14 cellular contexts compared by ENCODE assay signal in genomic region chr2:36854241-36854640, GRCh38.
DNase-seq lines count a peak whose midpoint lies in the region; ATAC-seq, FAIRE-seq and TF ChIP-seq lines count a peak whose summit lies in the region.
"Had no signal": no experiment of that assay in that cellular context is flagged by ENCODE, and none has a peak within 500 bp of the region (broad histone marks: within the 10 kb centered on the region; RNA-seq: fewer than 3 reads in every experiment).

No MANE protein-coding gene starts in this region.

- no peak overlapping the region for H2BK20ac ChIP-seq in H9 (ENCODE audit: low read depth, low read length, poor library complexity, severe bottlenecking)

- no peak overlapping the region for H3K18ac ChIP-seq in H9 (ENCODE audit: insufficient read length, low read depth, low read length)

- H2AK5ac ChIP-seq in H9 (ENCODE audit: insufficient read length, low read length), result no peak overlapping the region

- no peak overlapping the region for H3T11ph ChIP-seq in H9 (ENCODE audit: low read length)

- H3K4me1 ChIP-seq in A549 (peaks cover 11% of the 10 kb centered on the region), H9 (ENCODE audit: insufficient read depth, low read length) (no peaks in the 10 kb centered on the region), endodermal cell (ENCODE audit: control insufficient read depth, insufficient read depth, low read length) (peaks cover 3% of the 10 kb centered on the region), Karpas-422 (ENCODE audit: low read length) (no peaks in the 10 kb centered on the region)
- H3K4me1 ChIP-seq: BLaER1 treated with 17β-estradiol and CSF1 and Interleukin-3, amounts not matched to agents 10 nM and 100 nM had no signal

- CTCF ChIA-PET in A549 (lab: Yijun Ruan, JAX), result interaction anchor here (0.7 to 2.4 kb wide), 3 partner anchors 9 to 15 kb away, joined by 3 to 12 read pairs (median 5); no protein-coding TSS in a partner anchor

- DNase-seq in A549 (ENCODE audit: low read depth in 1 of 2, low spot score in 1 of 2) (no peak), H9 (no peak), endodermal cell (no peak), memory B cell (ENCODE audit: low spot score in 2 of 2) (no peak), Karpas-422 (no peak), glutamatergic neuron (no peak)
- DNase-seq: 8988T; ACHN; CD4-positive, CD25-positive, alpha-beta regulatory T cell; DMS79 had no signal

- H4K91ac ChIP-seq in H9 (ENCODE audit: insufficient read length, low read depth, low read length), result no peak overlapping the region

- TF ChIP-seq RAD21 in A549 (conservative IDR thresholded peaks at IDR 0.05 in 1 of 2, IDR thresholded peaks at IDR 0.05 in 1 of 2), result no peak

- H3K9me3 Mint-ChIP-seq in H9, result no peaks in the 10 kb centered on the region
- no peaks in the 10 kb centered on the region for H3K9me3 Mint-ChIP-seq in endodermal cell
- no peaks in the 10 kb centered on the region for H3K9me3 Mint-ChIP-seq in memory B cell
- H3K9me3 Mint-ChIP-seq in glutamatergic neuron (ENCODE audit: unreplicated experiment), result no peaks in the 10 kb centered on the region
- H3K9me3 Mint-ChIP-seq: CD4-positive, CD25-positive, alpha-beta regulatory T cell had no signal

- H3K27me3 Mint-ChIP-seq in H9 (ENCODE audit: low read depth) (no peaks in the 10 kb centered on the region), endodermal cell (ENCODE audit: insufficient read depth) (no peaks in the 10 kb centered on the region), memory B cell (no peaks in the 10 kb centered on the region), glutamatergic neuron (ENCODE audit: unreplicated experiment) (no peaks in the 10 kb centered on the region)
- H3K27me3 Mint-ChIP-seq: CD4-positive, CD25-positive, alpha-beta regulatory T cell had no signal

- no peak overlapping the region for H3K56ac ChIP-seq in H9 (ENCODE audit: insufficient read length, low read depth, low read length)

- H3K4me3 ChIP-seq in A549, result no peak overlapping the region
- peak overlapping the region; percentile 11 for H3K4me3 ChIP-seq in endodermal cell (ENCODE audit: low read length)
- H3K4me3 ChIP-seq in Karpas-422 (ENCODE audit: low read length), result no peak overlapping the region
- H3K4me3 ChIP-seq: BLaER1 treated with 17β-estradiol and CSF1 and Interleukin-3, amounts not matched to agents 10 nM and 100 nM; GM12878 had no signal

- TF ChIP-seq POLR2A in A549 (IDR thresholded peaks at IDR 0.05; ENCODE audit: low read length), result no peak

- H3K23ac ChIP-seq in H9 (ENCODE audit: insufficient read length, low read depth, low read length), result no peak overlapping the region

- peak overlapping the region in 2 of 3 experiments; percentile 9 to 21; a peak in 1 of 7 replicates for H3K27ac Mint-ChIP-seq in H9
- H3K27ac Mint-ChIP-seq in endodermal cell, result peak overlapping the region; percentile 0
- H3K27ac Mint-ChIP-seq in memory B cell, result peak overlapping the region; percentile 60
- no peak overlapping the region for H3K27ac Mint-ChIP-seq in glutamatergic neuron (ENCODE audit: unreplicated experiment)

- POLR2A ChIA-PET in A549 (lab: Yijun Ruan, JAX), result no interaction called here

- no peak overlapping the region for H3K4ac ChIP-seq in H9 (ENCODE audit: low read depth, low read length)

- H2AFZ ChIP-seq in H9 (ENCODE audit: low read length) (no peak overlapping the region), Karpas-422 (ENCODE audit: low read length) (no peak overlapping the region)

- H3K27me3 ChIP-seq in H9 (ENCODE audit: insufficient read depth, low read length) (no peaks in the 10 kb centered on the region), endodermal cell (ENCODE audit: control insufficient read depth, insufficient read depth, low read length, poor library complexity, severe bottlenecking) (no peaks in the 10 kb centered on the region), Karpas-422 (ENCODE audit: low read length) (no peaks in the 10 kb centered on the region)
- H3K27me3 ChIP-seq: BLaER1 treated with 17β-estradiol and CSF1 and Interleukin-3, amounts not matched to agents 10 nM and 100 nM had no signal

- H3K4me2 ChIP-seq in A549 (no peak overlapping the region), H9 (ENCODE audit: insufficient read depth, insufficient read length, low read length) (no peak overlapping the region), Karpas-422 (ENCODE audit: low read depth, low read length, poor library complexity, severe bottlenecking) (no peak overlapping the region)
- H3K4me2 ChIP-seq: BLaER1 treated with 17β-estradiol and CSF1 and Interleukin-3, amounts not matched to agents 10 nM and 100 nM; KMS-11 had no signal

- H3K27ac ChIP-seq in A549 (no peak overlapping the region), H9 (ENCODE audit: insufficient read length, low read depth, low read length) (no peak overlapping the region), endodermal cell (ENCODE audit: low read depth, low read length) (no peak overlapping the region), Karpas-422 (ENCODE audit: low read length) (no peak overlapping the region)
- H3K27ac ChIP-seq: BLaER1 treated with 17β-estradiol and CSF1 and Interleukin-3, amounts not matched to agents 10 nM and 100 nM; KMS-11 had no signal

- H4K5ac ChIP-seq in H9 (ENCODE audit: insufficient read length, low read depth, low read length), result no peak overlapping the region

- 90% methylated on average over 2 of the region's 2 CpGs for WGBS in A549 (ENCODE audit: missing lambda C conversion rate)
- WGBS in H9 (ENCODE audit: extremely low coverage, insufficient read length, low lambda C conversion rate), result no CpG with 5 or more reads among the region's 2 CpGs
- WGBS in endodermal cell (ENCODE audit: insufficient coverage in 1 of 2, insufficient read length in 1 of 2), 2 experiments, result 88 to 100% methylated on average over 2 of the region's 2 CpGs

- H2BK120ac ChIP-seq in H9 (ENCODE audit: low read depth, low read length, poor library complexity, severe bottlenecking), result no peak overlapping the region

- no peaks in the 10 kb centered on the region for H3K79me1 ChIP-seq in H9 (ENCODE audit: insufficient read depth, low read depth, low read length, poor library complexity, severe bottlenecking)

- TF ChIP-seq EP300 in A549 (IDR thresholded peaks at IDR 0.05), result no peak

- no peaks in the 10 kb centered on the region for H3K9me2 ChIP-seq in Karpas-422 (replicated peaks; ENCODE audit: insufficient read depth, low read length)

- ATAC-seq in A549, result no peak
- ATAC-seq in memory B cell (ENCODE audit: low read depth), result no peak
- no peak for ATAC-seq in GM21737 (IDR thresholded peaks at IDR 0.05; ENCODE audit: unreplicated experiment)
- ATAC-seq: GM12878 had no signal

- H4K8ac ChIP-seq in H9 (replicated peaks; ENCODE audit: insufficient read length, low read depth, low read length), result no peak overlapping the region

- no peaks in the 10 kb centered on the region for H3K79me2 ChIP-seq in H9 (ENCODE audit: insufficient read depth, low read length)
- H3K79me2 ChIP-seq in Karpas-422 (ENCODE audit: low read length), result peaks cover 7% of the 10 kb centered on the region; the same call in 1 of the 2 replicates

- H3K9me3 ChIP-seq in A549 (no peaks in the 10 kb centered on the region), H9 (ENCODE audit: control insufficient read depth, low read depth, low read length) (no peaks in the 10 kb centered on the region), endodermal cell (ENCODE audit: control insufficient read depth, low read length) (peaks cover 7% of the 10 kb centered on the region), Karpas-422 (ENCODE audit: low read length) (no peaks in the 10 kb centered on the region)
- H3K9me3 ChIP-seq: BLaER1 treated with 17β-estradiol and CSF1 and Interleukin-3, amounts not matched to agents 10 nM and 100 nM had no signal

- no peak overlapping the region for H3K14ac ChIP-seq in H9 (ENCODE audit: insufficient read depth, low read length)

- H3K9ac ChIP-seq in H9 (ENCODE audit: extremely low read depth, insufficient read length, low read length) (no peak overlapping the region), endodermal cell (ENCODE audit: extremely low read depth, low read length, poor library complexity, severe bottlenecking) (no peak overlapping the region), Karpas-422 (ENCODE audit: low read length) (no peak overlapping the region)
- H3K9ac ChIP-seq: BLaER1 treated with 17β-estradiol and CSF1 and Interleukin-3, amounts not matched to agents 10 nM and 100 nM; KMS-11 had no signal

- H3K36me3 Mint-ChIP-seq in H9 (ENCODE audit: insufficient read depth in 1 of 3, low read depth in 3 of 3) (peaks cover 17 to 40% (median 34%) of the 10 kb centered on the region in 3 experiments; a peak in 6 of 7 replicates), endodermal cell (ENCODE audit: low read depth) (peaks cover 51% of the 10 kb centered on the region), memory B cell (peaks cover 43% of the 10 kb centered on the region), glutamatergic neuron (ENCODE audit: unreplicated experiment) (no peaks in the 10 kb centered on the region)

- H3K36me3 ChIP-seq in endodermal cell (ENCODE audit: control insufficient read depth, insufficient read depth, low read length) (peaks cover 55% of the 10 kb centered on the region), Karpas-422 (ENCODE audit: insufficient read depth, low read length) (peaks cover 9% of the 10 kb centered on the region; the same call in 1 of the 2 replicates)

- H4K20me1 ChIP-seq in H9 (ENCODE audit: control insufficient read depth, insufficient read depth, insufficient read length) (no peaks in the 10 kb centered on the region), Karpas-422 (ENCODE audit: insufficient read depth, low read depth, low read length) (no peaks in the 10 kb centered on the region)
- H4K20me1 ChIP-seq: BLaER1 treated with 17β-estradiol and CSF1 and Interleukin-3, amounts not matched to agents 10 nM and 100 nM had no signal

- FAIRE-seq in A549 (lab: Jason Lieb, UNC), result peak; percentile 85
- FAIRE-seq: GM12878 had no signal

- H2BK12ac ChIP-seq in H9 (ENCODE audit: insufficient read length, low read depth, low read length), result no peak overlapping the region

- TF ChIP-seq CTCF in A549 (IDR thresholded peaks at IDR 0.05) (no peak), H9 (conservative IDR thresholded peaks at IDR 0.05) (no peak), endodermal cell (conservative IDR thresholded peaks at IDR 0.05) (no peak), glutamatergic neuron (IDR thresholded peaks at IDR 0.05; ENCODE audit: partially characterized antibody, unreplicated experiment) (no peak)

- H3K4me3 Mint-ChIP-seq in H9 (no peak overlapping the region), endodermal cell (no peak overlapping the region), memory B cell (no peak overlapping the region), glutamatergic neuron (ENCODE audit: unreplicated experiment) (no peak overlapping the region)
- H3K4me3 Mint-ChIP-seq: CD4-positive, CD25-positive, alpha-beta regulatory T cell had no signal

- no peak overlapping the region for H2BK5ac ChIP-seq in H9 (ENCODE audit: insufficient read length, low read length)

- H3K4me1 Mint-ChIP-seq in H9 (peaks cover 4% of the 10 kb centered on the region in 2 experiments; a peak in 3 of 4 replicates), endodermal cell (peaks cover 24% of the 10 kb centered on the region), memory B cell (no peaks in the 10 kb centered on the region), glutamatergic neuron (ENCODE audit: low read depth, unreplicated experiment) (no peaks in the 10 kb centered on the region)

- H2BK15ac ChIP-seq in H9 (ENCODE audit: low read depth, low read length), result no peak overlapping the region

- no peaks in the 10 kb centered on the region for H3K23me2 ChIP-seq in H9 (ENCODE audit: insufficient read length, low read depth, low read length, poor library complexity, severe bottlenecking)
